ENCODE assay signal across 9 cellular contexts in the genomic region with DNA sequence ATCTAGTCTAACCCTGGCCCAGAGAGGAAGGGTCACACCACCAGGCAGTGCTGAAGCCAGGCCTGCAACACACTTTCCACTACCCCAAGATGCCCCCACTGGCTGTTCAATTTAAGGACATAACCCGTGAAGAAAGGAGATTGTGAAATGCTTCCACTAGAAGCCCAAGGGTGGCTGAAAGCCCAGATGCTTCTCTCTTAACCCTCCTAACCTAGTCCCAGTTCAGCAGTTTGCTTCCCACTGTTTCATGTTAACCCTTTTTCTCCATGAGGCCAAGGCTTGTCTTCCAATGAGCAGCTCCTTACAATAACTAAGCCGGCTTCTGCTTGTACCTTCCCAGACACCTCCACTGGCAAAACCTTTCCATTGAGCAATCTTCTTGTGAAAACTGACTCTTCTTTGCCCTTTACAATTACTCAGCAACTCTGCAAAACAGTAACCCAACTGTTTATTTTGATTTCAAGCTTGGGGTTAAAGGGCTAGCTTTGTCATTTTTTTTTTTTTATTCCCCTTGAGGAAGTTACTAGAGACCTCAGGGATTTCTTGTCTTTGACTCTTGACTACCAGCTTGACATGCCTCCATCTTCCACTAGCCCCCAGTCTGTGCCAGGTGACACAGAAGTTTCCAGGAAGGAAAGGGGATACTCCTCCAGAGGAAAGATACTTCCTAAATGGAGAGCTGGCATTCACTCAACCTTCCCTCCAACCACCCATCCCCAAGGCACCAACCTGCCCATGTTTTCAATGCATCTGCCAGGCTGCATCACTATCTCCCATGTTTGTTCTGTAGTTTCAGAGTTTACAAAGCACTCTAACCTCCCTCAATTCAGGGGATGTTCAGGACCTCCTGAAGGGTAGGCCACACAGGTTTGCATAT.
DNase-seq lines count a peak whose midpoint lies in the region; ATAC-seq, FAIRE-seq and TF ChIP-seq lines count a peak whose summit lies in the region.
"Had no signal": no experiment of that assay in that cellular context is flagged by ENCODE, and none has a peak within 500 bp of the region (broad histone marks: within the 10 kb centered on the region; RNA-seq: fewer than 3 reads in every experiment).

No MANE protein-coding gene starts in this region.

- H3K36me3 Mint-ChIP-seq in HFFc6 (ENCODE audit: low read depth) = no peaks in the 10 kb centered on the region
- H3K36me3 Mint-ChIP-seq in CD4-positive, alpha-beta memory T cell = no peaks in the 10 kb centered on the region

- TF ChIP-seq CTCF in HFFc6 (IDR thresholded peaks at IDR 0.05) (peak; percentile 41), SU-DHL-6 (IDR thresholded peaks at IDR 0.05; ENCODE audit: insufficient read depth, low read length, poor library complexity, severe bottlenecking) (no peak), spleen (IDR thresholded peaks at IDR 0.05 in 8 of 11, conservative IDR thresholded peaks at IDR 0.05 in 3 of 11) (no peak)

- FAIRE-seq in frontal cortex (lab: Jason Lieb, UNC) = no peak

- no peaks in the 10 kb centered on the region for H3K27me3 Mint-ChIP-seq in HFFc6 (ENCODE audit: insufficient read depth)
- no peaks in the 10 kb centered on the region for H3K27me3 Mint-ChIP-seq in CD4-positive, alpha-beta memory T cell

- peak; percentile 90 for DNase-seq in HFFc6
- no peak for DNase-seq in left ventricle myocardium superior
- DNase-seq in spleen = no peak
- DNase-seq in frontal cortex (ENCODE audit: low spot score in 2 of 2) = no peak
- DNase-seq in CD4-positive, alpha-beta memory T cell = no peak
- DNase-seq in stimulated activated CD4-positive, alpha-beta T cell treated with anti-CD3 and anti-CD28 coated beads, Interleukin-4, amount 100 ng/mL, for 1 hour = no peak
- no peak for DNase-seq in NCI-H2029 treated with DMSO at 0.1 percent for 48 hours (lab: John Stamatoyannopoulos, UW)

- peak overlapping the region; percentile 29 for H3K4me2 ChIP-seq in SU-DHL-6 (ENCODE audit: low read depth, low read length, poor library complexity, severe bottlenecking)

- 0 out of 2 replicates have a peak, but pooled peaks cover 4% of the 10 kb centered on the region for H3K36me3 ChIP-seq in SU-DHL-6 (ENCODE audit: low read length)
- H3K36me3 ChIP-seq in spleen = no peaks in the 10 kb centered on the region
- no peaks in the 10 kb centered on the region for H3K36me3 ChIP-seq in CD4-positive, alpha-beta memory T cell (ENCODE audit: insufficient read depth, low read length)

- H3K79me2 ChIP-seq in SU-DHL-6 (ENCODE audit: insufficient read depth, low read length) = peaks cover 8% of the 10 kb centered on the region; the same call in 1 of the 2 replicates

- no peak overlapping the region for H3K4me3 ChIP-seq in SU-DHL-6 (ENCODE audit: insufficient read depth, low read length, poor library complexity, severe bottlenecking)
- H3K4me3 ChIP-seq in spleen = peak overlapping the region in 1 of 8 donors; percentile 5
- H3K4me3 ChIP-seq in CD4-positive, alpha-beta memory T cell (ENCODE audit: low read length in 2 of 2) = no peak overlapping the region

- H3K9me3 ChIP-seq in SU-DHL-6 (ENCODE audit: insufficient read depth, low read length) = no peaks in the 10 kb centered on the region
- H3K9me3 ChIP-seq in spleen = no peaks in the 10 kb centered on the region
- H3K9me3 ChIP-seq in CD4-positive, alpha-beta memory T cell (ENCODE audit: control insufficient read depth in 1 of 2, low read length in 2 of 2) = no peaks in the 10 kb centered on the region

- H3K27ac Mint-ChIP-seq in HFFc6 = peak overlapping the region; percentile 96
- peak overlapping the region in 2 of 7 donors; percentile 6 to 21 for H3K27ac Mint-ChIP-seq in CD4-positive, alpha-beta memory T cell
- H3K27ac Mint-ChIP-seq: T-helper 1 cell treated with Interleukin-12 subunit alpha and Interleukin-12 subunit beta and Interleukin-4 antibody, amounts not matched to agents 30 μg/mL and 1 μg/mL, for 36 hours had no signal

- H3K4me1 Mint-ChIP-seq in HFFc6 (ENCODE audit: low read depth) = peaks cover 60% of the 10 kb centered on the region
- H3K4me1 Mint-ChIP-seq in CD4-positive, alpha-beta memory T cell = peaks cover 23 to 59% (median 33%) of the 10 kb centered on the region in 4 donors

- CTCF ChIA-PET in CD4-positive, alpha-beta memory T cell (lab: Charles Lee; ENCODE audit: partially characterized antibody) = interaction anchor here (1.3 kb wide), 1 partner anchor 215 kb away, joined by 3 read pairs; no protein-coding TSS in a partner anchor

- H3F3A ChIP-seq in SU-DHL-6 (ENCODE audit: insufficient read depth) = peaks cover 69% of the 10 kb centered on the region

- no peaks in the 10 kb centered on the region for H3K9me2 ChIP-seq in SU-DHL-6 (replicated peaks; ENCODE audit: insufficient read depth, low read length)

- TF ChIP-seq POLR2A in spleen (IDR thresholded peaks at IDR 0.05) = no peak

- peak overlapping the region; percentile 34 for H3K9ac ChIP-seq in SU-DHL-6 (ENCODE audit: low read length)

- no peaks in the 10 kb centered on the region for H4K20me1 ChIP-seq in SU-DHL-6 (ENCODE audit: low read depth, low read length)

- H3K4me3 Mint-ChIP-seq in HFFc6 = peak overlapping the region; percentile 70
- H3K4me3 Mint-ChIP-seq in CD4-positive, alpha-beta memory T cell = no peak overlapping the region
- H3K4me3 Mint-ChIP-seq: T-helper 1 cell treated with Interleukin-12 subunit alpha and Interleukin-12 subunit beta and Interleukin-4 antibody, amounts not matched to agents 30 μg/mL and 1 μg/mL, for 36 hours had no signal

- ATAC-seq in left ventricle myocardium superior = peak; percentile 68

- H3K27ac ChIP-seq in SU-DHL-6 (ENCODE audit: low read depth, low read length) (peak overlapping the region; percentile 99), spleen (peak overlapping the region in 7 of 8 donors; percentile 54 to 89 (median 75))
- no peak overlapping the region for H3K27ac ChIP-seq in CD4-positive, alpha-beta memory T cell (ENCODE audit: low read depth, low read length)

- WGBS in spleen, 5 donors = 27 to 64% (median 37%) methylated on average over 2 of the region's 2 CpGs

- H3K27me3 ChIP-seq in SU-DHL-6 (ENCODE audit: low read length) = no peaks in the 10 kb centered on the region
- H3K27me3 ChIP-seq in spleen (replicated peaks in 1 of 7) = no peaks in the 10 kb centered on the region
- H3K27me3 ChIP-seq in CD4-positive, alpha-beta memory T cell (ENCODE audit: insufficient read depth, low read length) = no peaks in the 10 kb centered on the region

- no peak overlapping the region for H2AFZ ChIP-seq in SU-DHL-6 (ENCODE audit: low read depth, low read length, severe bottlenecking)

- H3K4me1 ChIP-seq in spleen = peaks cover 7 to 86% (median 42%) of the 10 kb centered on the region in 6 donors
- peaks cover 35% of the 10 kb centered on the region for H3K4me1 ChIP-seq in CD4-positive, alpha-beta memory T cell (ENCODE audit: insufficient read depth, low read length)

- no peaks in the 10 kb centered on the region for H3K9me3 Mint-ChIP-seq in HFFc6
- no peaks in the 10 kb centered on the region for H3K9me3 Mint-ChIP-seq in CD4-positive, alpha-beta memory T cell
- H3K9me3 Mint-ChIP-seq: T-helper 1 cell treated with Interleukin-12 subunit alpha and Interleukin-12 subunit beta and Interleukin-4 antibody, amounts not matched to agents 30 μg/mL and 1 μg/mL, for 36 hours had no signal

- intact Hi-C loops in left ventricle myocardium superior (cut with micrococcal nuclease) (no loop called here), spleen (cut with DNase I; ENCODE audit: low total_unique reads) (no loop called here)
- intact Hi-C loops in CD4-positive, alpha-beta memory T cell (cut with micrococcal nuclease) = loop anchor here (5.0 kb wide), 1 partner anchor 208 kb away; the partner anchor contains the start of gene BCL6

- POLR2A ChIA-PET in CD4-positive, alpha-beta memory T cell (lab: Charles Lee; ENCODE audit: partially characterized antibody) = interaction anchor here (1.7 kb wide), 1 partner anchor 46 kb away, joined by 3 read pairs; no protein-coding TSS in a partner anchor
